Comparison of ENCODE assay signal across 17 cellular contexts in genomic region chr1:230080834-230081233, GRCh38. TPM values are rescaled to one million over a fixed set of nuclear protein-coding genes. Genes with fewer than 3 reads are reported as not detected.
DNase-seq lines count a peak whose midpoint lies in the region; ATAC-seq and TF ChIP-seq lines count a peak whose summit lies in the region.
"Had no signal": no experiment of that assay in that cellular context is flagged by ENCODE, and none has a peak within 500 bp of the region (broad histone marks: within the 10 kb centered on the region; RNA-seq: fewer than 3 reads in every experiment).

No MANE protein-coding gene starts in this region.

- peak overlapping the region; percentile 18 for H3K4ac ChIP-seq in trophoblast cell (ENCODE audit: low read depth, low read length)

- WGBS in trophoblast cell (ENCODE audit: extremely low coverage, insufficient coverage, insufficient read length): no CpG with 5 or more reads among the region's 8 CpGs
- WGBS in prostate gland: 94% methylated on average over 8 of the region's 8 CpGs

- H3K27me3 ChIP-seq in right atrium auricular region (no peaks in the 10 kb centered on the region), left ventricle myocardium inferior (ENCODE audit: low read depth) (no peaks in the 10 kb centered on the region), trophoblast cell (ENCODE audit: insufficient read depth, low read length) (no peaks in the 10 kb centered on the region), uterus (no peaks in the 10 kb centered on the region), prostate gland (replicated peaks; ENCODE audit: insufficient read depth) (no peaks in the 10 kb centered on the region)

- peaks cover 18% of the 10 kb centered on the region for H3K79me1 ChIP-seq in trophoblast cell (ENCODE audit: low read length)

- no peak overlapping the region for H2AFZ ChIP-seq in trophoblast cell (ENCODE audit: insufficient read depth, low read length, poor library complexity)
- H2AFZ ChIP-seq: PC-9 had no signal

- H4K91ac ChIP-seq in trophoblast cell (ENCODE audit: low read depth, low read length): no peak overlapping the region

- ATAC-seq in Right ventricle myocardium inferior (peak; percentile 89), HG03520 (IDR thresholded peaks at IDR 0.05; ENCODE audit: unreplicated experiment) (no peak)
- ATAC-seq: HepG2 had no signal

- no peak overlapping the region for H4K8ac ChIP-seq in trophoblast cell (ENCODE audit: low read depth, low read length)

- H3K36me3 ChIP-seq in right atrium auricular region (no peaks in the 10 kb centered on the region), left ventricle myocardium inferior (no peaks in the 10 kb centered on the region), trophoblast cell (ENCODE audit: control insufficient read depth in 1 of 2, insufficient read depth in 2 of 2, low read length in 2 of 2) (peaks cover 4 to 14% of the 10 kb centered on the region in 2 experiments), uterus (no peaks in the 10 kb centered on the region), prostate gland (no peaks in the 10 kb centered on the region)

- H3K23ac ChIP-seq in trophoblast cell (ENCODE audit: low read length): no peak overlapping the region

- intact Hi-C loops in Right ventricle myocardium inferior (cut with DNase I): no loop called here
- intact Hi-C loops in left ventricle myocardium inferior (cut with micrococcal nuclease): no loop called here
- intact Hi-C loops in uterus (cut with DNase I; ENCODE audit: low total_unique reads): no loop called here
- intact Hi-C loops in prostate gland (cut with DNase I): no loop called here

- DNase-seq in Right ventricle myocardium inferior (ENCODE audit: missing footprints): no peak
- no peak for DNase-seq in right atrium auricular region (ENCODE audit: low spot score)
- peak; percentile 69 for DNase-seq in left ventricle myocardium inferior
- DNase-seq in trophoblast cell: no peak
- DNase-seq in uterus: no peak
- no peak for DNase-seq in prostate gland (ENCODE audit: low spot score)
- DNase-seq in DMS153 (lab: John Stamatoyannopoulos, UW): no peak
- DNase-seq: 8988T, H7, HFFc6, KG1, NCI-H187, NCI-H345, NCI-H526, PC-9 had no signal

- peak overlapping the region; percentile 14 for H3K18ac ChIP-seq in trophoblast cell (ENCODE audit: low read length)

- no peak overlapping the region for H3K4me3 ChIP-seq in right atrium auricular region
- H3K4me3 ChIP-seq in left ventricle myocardium inferior: no peak overlapping the region
- no peak overlapping the region for H3K4me3 ChIP-seq in trophoblast cell (ENCODE audit: low read depth, low read length)
- no peak overlapping the region for H3K4me3 ChIP-seq in uterus
- no peak overlapping the region for H3K4me3 ChIP-seq in prostate gland
- H3K4me3 ChIP-seq: PC-9 had no signal

- H3K4me1 ChIP-seq in right atrium auricular region (peaks cover 0 to 42% of the 10 kb centered on the region in 2 donors), left ventricle myocardium inferior (peaks cover 72% of the 10 kb centered on the region), trophoblast cell (ENCODE audit: control insufficient read depth in 1 of 2, insufficient read depth in 2 of 2, low read length in 2 of 2) (peaks cover 29 to 41% of the 10 kb centered on the region in 2 experiments), uterus (no peaks in the 10 kb centered on the region), prostate gland (replicated peaks) (peaks cover 5% of the 10 kb centered on the region)

- TF ChIP-seq POLR2A in uterus (IDR thresholded peaks at IDR 0.05) (no peak), prostate gland (IDR thresholded peaks at IDR 0.05) (no peak)

- TF ChIP-seq CTCF in right atrium auricular region (IDR thresholded peaks at IDR 0.05) (no peak), left ventricle myocardium inferior (IDR thresholded peaks at IDR 0.05; ENCODE audit: borderline replicate concordance) (no peak), uterus (IDR thresholded peaks at IDR 0.05) (no peak), prostate gland (IDR thresholded peaks at IDR 0.05) (no peak)

- peaks cover 5% of the 10 kb centered on the region for H3K79me2 ChIP-seq in trophoblast cell (ENCODE audit: control insufficient read depth, insufficient read depth, low read length, poor library complexity)

- no peak overlapping the region for H2BK5ac ChIP-seq in trophoblast cell (ENCODE audit: low read depth, low read length, poor library complexity)

- no peak overlapping the region for H3K4me2 ChIP-seq in trophoblast cell (ENCODE audit: low read length)
- H3K4me2 ChIP-seq: PC-9 had no signal

- no peak overlapping the region for H4K12ac ChIP-seq in trophoblast cell (ENCODE audit: low read depth, low read length)

- no peak overlapping the region for H2BK12ac ChIP-seq in trophoblast cell (ENCODE audit: low read length)

- no peaks in the 10 kb centered on the region for H3K9me3 ChIP-seq in right atrium auricular region
- no peaks in the 10 kb centered on the region for H3K9me3 ChIP-seq in left ventricle myocardium inferior (replicated peaks)
- peaks cover 5% of the 10 kb centered on the region for H3K9me3 ChIP-seq in trophoblast cell (ENCODE audit: insufficient read depth, low read depth, low read length)
- H3K9me3 ChIP-seq in uterus: no peaks in the 10 kb centered on the region
- no peaks in the 10 kb centered on the region for H3K9me3 ChIP-seq in prostate gland

- no peak overlapping the region for H2AK5ac ChIP-seq in trophoblast cell (ENCODE audit: low read length)

- no peak overlapping the region for H3K27ac ChIP-seq in right atrium auricular region
- no peak overlapping the region for H3K27ac ChIP-seq in left ventricle myocardium inferior (replicated peaks)
- H3K27ac ChIP-seq in trophoblast cell (ENCODE audit: low read depth, low read length): no peak overlapping the region
- H3K27ac ChIP-seq in uterus: no peak overlapping the region
- no peak overlapping the region for H3K27ac ChIP-seq in prostate gland
- H3K27ac ChIP-seq: PC-9 had no signal

- no peak overlapping the region for H3K14ac ChIP-seq in trophoblast cell (ENCODE audit: low read length)

- H2BK120ac ChIP-seq in trophoblast cell (ENCODE audit: insufficient read depth, low read length, poor library complexity): no peak overlapping the region

- no peak overlapping the region for H3K9ac ChIP-seq in trophoblast cell (ENCODE audit: low read length)

RNA-seq across cellular contexts. Expression of gene GALNT2, which starts 13.8 kb away (rescaled TPM):
- total RNA-seq in Right ventricle myocardium inferior (29.2 TPM), right atrium auricular region (10 to 100 TPM; 29.9 to 39.5 TPM), left ventricle myocardium inferior (28.3 TPM), uterus (10 to 100 TPM; 13.6 to 51.6 (median 39.6) TPM), prostate gland (100 to 1,000 TPM in 1 of 2 donors, 10 to 100 TPM in 1; 34.1 to 125 TPM)
- polyA plus RNA-seq in trophoblast cell (2013): 156 and 169 TPM in 2 replicates
